1 cellular context compared by ENCODE assay signal in the genomic region with DNA sequence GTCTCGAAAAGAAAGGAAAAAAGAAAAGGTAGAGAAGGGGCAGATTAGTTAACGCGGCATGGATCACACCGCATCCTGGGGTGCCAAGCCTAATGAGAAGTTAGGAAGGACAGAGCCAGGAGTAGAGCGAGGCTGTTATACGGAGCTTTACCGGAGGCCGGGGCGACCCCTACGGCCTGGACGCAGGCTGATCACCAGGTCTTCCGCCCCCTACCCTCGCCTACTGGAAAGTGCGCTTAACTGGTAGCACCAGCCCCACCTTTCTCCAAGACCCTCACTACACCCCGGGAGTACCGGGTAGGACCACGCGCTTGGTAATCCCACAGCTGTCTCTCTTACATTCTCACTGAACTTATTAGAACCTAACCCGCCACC.
TF ChIP-seq lines count a peak whose summit lies in the region.

No MANE protein-coding gene starts in this region.

TF ChIP-seq in IMR-90, 13 proteins besides CTCF, POLR2A, EP300 and RAD21:
- TF ChIP-seq FOS (IDR thresholded peaks at IDR 0.05; ENCODE audit: low read depth, low read length) (no peak), RFX5 (IDR thresholded peaks at IDR 0.05; ENCODE audit: low read depth, low read length) (no peak), MXI1 (IDR thresholded peaks at IDR 0.05; ENCODE audit: borderline replicate concordance, low read depth, low read length) (no peak), RCOR1 (IDR thresholded peaks at IDR 0.05; ENCODE audit: insufficient replicate concordance, low read length) (no peak), BHLHE40 (IDR thresholded peaks at IDR 0.05; ENCODE audit: low read depth, low read length) (no peak)
- TF ChIP-seq, protein P1, sequence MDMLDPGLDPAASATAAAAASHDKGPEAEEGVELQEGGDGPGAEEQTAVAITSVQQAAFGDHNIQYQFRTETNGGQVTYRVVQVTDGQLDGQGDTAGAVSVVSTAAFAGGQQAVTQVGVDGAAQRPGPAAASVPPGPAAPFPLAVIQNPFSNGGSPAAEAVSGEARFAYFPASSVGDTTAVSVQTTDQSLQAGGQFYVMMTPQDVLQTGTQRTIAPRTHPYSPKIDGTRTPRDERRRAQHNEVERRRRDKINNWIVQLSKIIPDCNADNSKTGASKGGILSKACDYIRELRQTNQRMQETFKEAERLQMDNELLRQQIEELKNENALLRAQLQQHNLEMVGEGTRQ (IDR thresholded peaks at IDR 0.05; ENCODE audit: low read depth, low read length) = no peak
